Comparison of ENCODE assay signal across 22 cellular contexts in genomic region chr7:30855936-30856335, GRCh38. TPM values are rescaled to one million over a fixed set of nuclear protein-coding genes. Genes with fewer than 3 reads are reported as not detected.
"Had no signal": no experiment of that assay in that cellular context is flagged by ENCODE, and none has a peak within 500 bp of the region (broad histone marks: within the 10 kb centered on the region; RNA-seq: fewer than 3 reads in every experiment).

No MANE protein-coding gene starts in this region.

- H3K9me3 Mint-ChIP-seq: IgD-negative memory B cell had no signal

- H3K27me3 Mint-ChIP-seq: IgD-negative memory B cell had no signal

- FAIRE-seq: K562, RCC 7860 had no signal

- H3K36me3 Mint-ChIP-seq: IgD-negative memory B cell had no signal

- H3K4me1 ChIP-seq: SJSA1 had no signal

- H3K4me3 ChIP-seq: K562, SJSA1, SK-N-MC had no signal

- H3K27ac Mint-ChIP-seq: IgD-negative memory B cell had no signal

- H3K27me3 ChIP-seq: SJSA1 had no signal

- H3K27ac ChIP-seq: KMS-11, SJSA1, SK-N-MC had no signal

- ATAC-seq: K562 had no signal

- DNase-seq: Kasumi-1, MM.1S, NCI-H1092 treated with DMSO at 0.1 percent for 48 hours, NCI-H1436, NCI-H187, NCI-H2029, NCI-H2171 treated with DMSO at 0.1 percent for 48 hours, NCI-H345, NCI-H446 treated with DMSO at 0.1 percent for 48 hours, NCI-H510A treated with DMSO at 0.1 percent for 48 hours, NCI-H526, NCI-H82, Right ventricle myocardium superior, RPMI8226, SIG-M5 had no signal

- H3K9me3 ChIP-seq: SJSA1 had no signal

- H3K4me1 Mint-ChIP-seq: IgD-negative memory B cell had no signal

RNA-seq across cellular contexts. Expression of gene AQP1, which starts 55.7 kb away (rescaled TPM):
- total RNA-seq: HT1080 had no signal
- polyA plus RNA-seq: IgD-negative memory B cell had no signal
